Comparison of ENCODE assay signal across 1 cellular context in genomic region chr19:55166530-55167268, GRCh38.
TF ChIP-seq lines count a peak whose summit lies in the region.

Gene DNAAF3, minus strand, starts transcription at chr19:55166613. Its CDS starts 200 bp downstream, at chr19:55166413.

TF ChIP-seq in GM23338, 12 proteins besides CTCF, POLR2A, EP300 and RAD21 (continued from another document):
- no peak for TF ChIP-seq ZNF462 (CRISPR knock-in tag; IDR thresholded peaks at IDR 0.05)
- TF ChIP-seq EZH2 (IDR thresholded peaks at IDR 0.05; ENCODE audit: low read depth, unreplicated experiment) = no peak
- no peak for TF ChIP-seq EZH2phosphoT487 (IDR thresholded peaks at IDR 0.05; ENCODE audit: unreplicated experiment)
